In the genomic region with DNA sequence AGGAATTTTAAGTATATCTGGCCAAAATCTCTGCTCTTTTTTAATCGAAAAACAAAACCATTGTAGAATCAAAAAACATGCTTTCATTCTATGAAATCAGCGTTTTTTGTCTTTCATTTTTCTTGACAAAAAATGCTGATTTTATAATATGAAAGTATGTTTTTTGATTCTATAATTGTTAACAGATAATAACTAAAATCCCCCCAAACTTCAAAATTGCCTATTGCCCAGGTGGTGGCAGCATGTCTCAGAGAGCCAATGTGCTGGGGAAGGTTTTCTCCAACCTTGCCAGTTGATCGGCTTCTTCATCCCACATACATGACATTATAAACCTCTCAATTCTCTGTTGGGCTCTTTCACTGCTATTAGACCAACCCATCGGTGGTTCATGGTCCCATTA, we compare ENCODE assay signal across 8 cellular contexts. TPM values are rescaled to one million over a fixed set of nuclear protein-coding genes. Genes with fewer than 3 reads are reported as not detected.
DNase-seq lines count a peak whose midpoint lies in the region; ATAC-seq and TF ChIP-seq lines count a peak whose summit lies in the region.

No MANE protein-coding gene starts in this region.

- H3K9me3 ChIP-seq in Caco-2, result no peaks in the 10 kb centered on the region

- H3K36me3 ChIP-seq in Caco-2 (ENCODE audit: control insufficient read depth, insufficient read depth, low read length), result peaks cover 1% of the 10 kb centered on the region; the same call in 1 of the 2 replicates

- intact Hi-C loops in Caco-2 (cut with micrococcal nuclease; ENCODE audit: unreplicated experiment), result loop anchor here (1.0 to 10.0 kb wide), 6 partner anchors 113 to 767 kb away; a partner anchor contains a TSS

- peaks cover 2% of the 10 kb centered on the region for H3K36me3 Mint-ChIP-seq in Caco-2 (ENCODE audit: insufficient read depth, unreplicated experiment)

- peaks cover 8% of the 10 kb centered on the region; the same call in 1 of the 2 replicates for H3K4me1 ChIP-seq in Caco-2

- CTCF ChIA-PET in Caco-2 (lab: Charles Lee), result no interaction called here

- no TSS peak for BruUV-seq in Caco-2 (replicated peaks; lab: Mats Ljungman, UMichigan)

- peak; percentile 12 to 39 for TF ChIP-seq CTCF in Caco-2 (IDR thresholded peaks at IDR 0.05; ENCODE audit: insufficient read depth in 1 of 2, low read depth in 1 of 2, low read length in 1 of 2, severe bottlenecking in 1 of 2, unreplicated experiment in 1 of 2)
- TF ChIP-seq CTCF in HFF-Myc (IDR thresholded peaks at IDR 0.05; ENCODE audit: low read depth, low read length, missing control alignments), result peak; percentile 23
- TF ChIP-seq CTCF in astrocyte of the spinal cord (IDR thresholded peaks at IDR 0.05; ENCODE audit: low read depth, low read length), result peak; percentile 68

- no peak for ATAC-seq in HG02623 (IDR thresholded peaks at IDR 0.05; ENCODE audit: unreplicated experiment)
- ATAC-seq in HG03521 (IDR thresholded peaks at IDR 0.05; ENCODE audit: unreplicated experiment), result no peak

- no peaks in the 10 kb centered on the region for H3K27me3 ChIP-seq in Caco-2 (replicated peaks; ENCODE audit: control insufficient read depth, insufficient read depth, low read length)

- POLR2A ChIA-PET in Caco-2 (lab: Charles Lee), result no interaction called here

- DNase-seq in Caco-2 (peak in 1 of 2 experiments; percentile 12), HFF-Myc (ENCODE audit: extremely low read depth, low read depth) (no peak), astrocyte of the spinal cord (ENCODE audit: low read depth, low spot score) (peak; percentile 55), medulla oblongata (ENCODE audit: extremely low spot score) (peak; percentile 66), NCI-H345 treated with DMSO at 0.1 percent for 48 hours (lab: John Stamatoyannopoulos, UW; ENCODE audit: unreplicated experiment) (no peak), activated T-cell treated with anti-CD3 and anti-CD28 coated beads for 4 hours (no peak)

- H3K4me1 Mint-ChIP-seq in Caco-2 (ENCODE audit: low read depth, unreplicated experiment), result peaks cover 14% of the 10 kb centered on the region

- H3K4me3 ChIP-seq in Caco-2 (ENCODE audit: low read depth, low read length) (no peak overlapping the region), HFF-Myc (replicated peaks; ENCODE audit: low read depth, low read length) (no peak overlapping the region), astrocyte of the spinal cord (ENCODE audit: low read depth, low read length) (no peak overlapping the region)

- H3K27me3 Mint-ChIP-seq in Caco-2 (ENCODE audit: insufficient read depth, unreplicated experiment), result no peaks in the 10 kb centered on the region

- no peaks in the 10 kb centered on the region for H3K9me3 Mint-ChIP-seq in Caco-2 (ENCODE audit: unreplicated experiment)

- in situ Hi-C loops in astrocyte of the spinal cord (cut with HindIII; ENCODE audit: low sequenced_read_pairs), result no loop called here

- H3K4me3 Mint-ChIP-seq in Caco-2 (ENCODE audit: unreplicated experiment), result no peak overlapping the region

- no peak overlapping the region for H3K27ac Mint-ChIP-seq in Caco-2 (ENCODE audit: unreplicated experiment)

RNA-seq across cellular contexts. Expression of a gene that starts 5.1 kb away (rescaled TPM):
- 57.7 and 59.7 TPM in 2 replicates for total RNA-seq in Caco-2 (2022)

Comparison
In these comparisons a context has a peak if more than half of its experiments do, and no peak if none do; other contexts are left out.
1. DNase-seq: peak in astrocyte of the spinal cord (single experiment) and medulla oblongata (single experiment); none in HFF-Myc (single experiment), NCI-H345 treated with DMSO at 0.1 percent for 48 hours (single experiment) and activated T-cell treated with anti-CD3 and anti-CD28 coated beads for 4 hours (single experiment).
2. Peak in every context shown above with its lines, with median percentiles within 50 percentile points of each other: CTCF ChIP-seq.